In genomic region chr1:13748610-13749505, GRCh38 we compare ENCODE assay signal across 8 cellular contexts. TPM values are rescaled to one million over a fixed set of nuclear protein-coding genes. Genes with fewer than 3 reads are reported as not detected.
DNase-seq lines count a peak whose midpoint lies in the region; ATAC-seq and TF ChIP-seq lines count a peak whose summit lies in the region.

No MANE protein-coding gene starts in this region.

- H3K27ac ChIP-seq in WERI-Rb-1: peak overlapping the region; percentile 91
- H3K27ac ChIP-seq in mammary epithelial cell (ENCODE audit: insufficient read depth, low read depth, low read length): peak overlapping the region; percentile 61
- H3K27ac ChIP-seq in smooth muscle cell (ENCODE audit: low read depth): peak overlapping the region; percentile 79

- in situ Hi-C loops in mammary epithelial cell (cut with MboI; ENCODE audit: low sequenced_read_pairs in 2 of 2): no loop called here

- H3K4me2 ChIP-seq in mammary epithelial cell (ENCODE audit: insufficient read depth, low read depth, low read length): peak overlapping the region; percentile 100
- peak overlapping the region; percentile 89 for H3K4me2 ChIP-seq in smooth muscle cell

- H2AFZ ChIP-seq in mammary epithelial cell (ENCODE audit: low read depth, low read length): peak overlapping the region; percentile 99
- peak overlapping the region; percentile 89 for H2AFZ ChIP-seq in smooth muscle cell (ENCODE audit: low read depth)

- TF ChIP-seq CTCF in WERI-Rb-1 (IDR thresholded peaks at IDR 0.05; ENCODE audit: low read depth, low read length) (no peak), mammary epithelial cell (conservative IDR thresholded peaks at IDR 0.05 in 1 of 2, IDR thresholded peaks at IDR 0.05 in 1 of 2; ENCODE audit: extremely low read depth in 1 of 2, insufficient read depth in 1 of 2, low read depth in 1 of 2, low read length in 2 of 2) (peak in 1 of 2 donors; percentile 10), smooth muscle cell (IDR thresholded peaks at IDR 0.05; ENCODE audit: borderline replicate concordance, insufficient read depth, poor library complexity, severe bottlenecking) (peak; percentile 5)

- H3K9me3 ChIP-seq in WERI-Rb-1 (ENCODE audit: severe bottlenecking): no peaks in the 10 kb centered on the region
- H3K9me3 ChIP-seq in mammary epithelial cell (replicated peaks; ENCODE audit: insufficient read depth, low read length): no peaks in the 10 kb centered on the region
- H3K9me3 ChIP-seq in smooth muscle cell (replicated peaks; ENCODE audit: low read depth): no peaks in the 10 kb centered on the region

- H3K36me3 ChIP-seq in WERI-Rb-1 (peaks cover 12% of the 10 kb centered on the region), mammary epithelial cell (ENCODE audit: insufficient read depth, low read length) (no peaks in the 10 kb centered on the region), smooth muscle cell (ENCODE audit: low read depth) (no peaks in the 10 kb centered on the region)

- CTCF ChIA-PET in mammary epithelial cell (lab: Charles Lee; ENCODE audit: low non-redundant PET): interaction anchor here (0.6 kb wide), 2 partner anchors 8 to 23 kb away, joined by 3 to 5 read pairs; no protein-coding TSS in a partner anchor

- TSS peak; percentile 79 for BruUV-seq in mammary epithelial cell (replicated peaks; lab: Mats Ljungman, UMichigan)

- intact Hi-C loops in mammary epithelial cell (cut with micrococcal nuclease): loop anchor here (1.0 to 5.0 kb wide), 3 partner anchors 8 to 84 kb away; no protein-coding TSS in a partner anchor

- WGBS in mammary epithelial cell (ENCODE audit: low coverage, missing lambda C conversion rate): 4% methylated on average over 16 of the region's 83 CpGs
- 3% methylated on average over 50 of the region's 83 CpGs for WGBS in smooth muscle cell (ENCODE audit: low lambda C conversion rate)

- H3K4me3 ChIP-seq in WERI-Rb-1 (ENCODE audit: low read depth, low read length) (peak overlapping the region; percentile 70), mammary epithelial cell (replicated peaks in 1 of 3; ENCODE audit: insufficient read depth in 1 of 3, low read depth in 2 of 3, low read length in 3 of 3) (peak overlapping the region; percentile 62 to 96 (median 77)), smooth muscle cell (peak overlapping the region; percentile 82)

- peak; percentile 87 for ATAC-seq in GM18907 (IDR thresholded peaks at IDR 0.05; ENCODE audit: unreplicated experiment)
- peak; percentile 81 for ATAC-seq in HG03139 (IDR thresholded peaks at IDR 0.05; ENCODE audit: unreplicated experiment)

- H3K79me2 ChIP-seq in mammary epithelial cell (ENCODE audit: insufficient read depth, low read length): peaks cover 45% of the 10 kb centered on the region
- H3K79me2 ChIP-seq in smooth muscle cell (ENCODE audit: low read depth): peaks cover 43% of the 10 kb centered on the region

- H3K27me3 ChIP-seq in WERI-Rb-1 (ENCODE audit: insufficient read depth, low read depth, severe bottlenecking) (no peaks in the 10 kb centered on the region), mammary epithelial cell (ENCODE audit: insufficient read depth, low read length) (no peaks in the 10 kb centered on the region), smooth muscle cell (ENCODE audit: low read depth) (no peaks in the 10 kb centered on the region)

- DNase-seq in AG08395 (ENCODE audit: low spot score): peak; percentile 97
- DNase-seq in NCI-H2196 (lab: John Stamatoyannopoulos, UW; ENCODE audit: unreplicated experiment): peak; percentile 96
- DNase-seq in WERI-Rb-1: peak; percentile 96
- peak; percentile 96 for DNase-seq in mammary epithelial cell
- DNase-seq in iPS-NIHi7 (ENCODE audit: extremely low spot score): peak; percentile 96
- peak; percentile 79 for DNase-seq in smooth muscle cell (lab: John Stamatoyannopoulos, UW; ENCODE audit: unreplicated experiment)

- H3K4me1 ChIP-seq in mammary epithelial cell (ENCODE audit: insufficient read depth, low read length) (peaks cover 6% of the 10 kb centered on the region), smooth muscle cell (ENCODE audit: low read depth) (peaks cover 18% of the 10 kb centered on the region)

- H3K9ac ChIP-seq in mammary epithelial cell (ENCODE audit: insufficient read depth, low read length): peak overlapping the region; percentile 71
- H3K9ac ChIP-seq in smooth muscle cell (ENCODE audit: low read depth): peak overlapping the region; percentile 64

- dilution Hi-C loops in mammary epithelial cell (cut with HindIII; ENCODE audit: low sequenced_read_pairs): no loop called here

- H3F3A ChIP-seq in smooth muscle cell (ENCODE audit: low read depth): peaks cover 12% of the 10 kb centered on the region

- no peaks in the 10 kb centered on the region for H4K20me1 ChIP-seq in mammary epithelial cell (ENCODE audit: insufficient read depth, low read length)
- peaks cover 42% of the 10 kb centered on the region for H4K20me1 ChIP-seq in smooth muscle cell (ENCODE audit: low read depth)

RNA-seq across cellular contexts. Expression of gene PRDM2, which starts 48.9 kb away (rescaled TPM):
- total RNA-seq in mammary epithelial cell: 10 to 100 TPM; 11.0 to 29.7 TPM
- 6.8 TPM for polyA plus RNA-seq in mammary epithelial cell
- 27.1 TPM for polyA minus RNA-seq in mammary epithelial cell
- 20.0 and 24.3 TPM in 2 replicates for total RNA-seq in smooth muscle cell
- polyA plus RNA-seq in smooth muscle cell: 18.5 and 19.8 TPM in 2 replicates

Comparison
In these comparisons a context has a peak if more than half of its experiments do, and no peak if none do; other contexts are left out.
1. Peak in every context shown above with its lines: DNase-seq, ATAC-seq, H3K4me3 ChIP-seq and H3K27ac ChIP-seq.